In genomic region chr2:131527131-131528001, GRCh38 we compare ENCODE assay signal across 8 cellular contexts. TPM values are rescaled to one million over a fixed set of nuclear protein-coding genes. Genes with fewer than 3 reads are reported as not detected.
A peak's percentile ranks its signal among the peaks of the same experiment; 100 is the strongest.
DNase-seq lines count a peak whose midpoint lies in the region; ATAC-seq and TF ChIP-seq lines count a peak whose summit lies in the region.
"Not testable (repeated sequence)": the region's sequence is repeated elsewhere in the genome, so short reads cannot be mapped to it uniquely, and the experiment has no call there.

TSS of gene CCDC74A (plus strand) at chr2:131527888. CDS start at chr2:131527971, 83 bp downstream.

- H2AK9ac ChIP-seq in IMR-90 (replicated peaks; ENCODE audit: low read depth, low read length, poor library complexity) = not testable (repeated sequence)

- H2AFZ ChIP-seq in IMR-90 (replicated peaks; ENCODE audit: low read length, poor library complexity) = peak within 1 kb of the TSS; percentile 61
- H2AFZ ChIP-seq in PC-9 = 0 out of 2 replicates have a peak within 1 kb of the TSS, but pooled peaks have one; percentile 66

- not testable (repeated sequence) for H3K9me1 ChIP-seq in IMR-90 (ENCODE audit: insufficient read depth, low read length)

- H2BK20ac ChIP-seq in IMR-90 (ENCODE audit: low read depth, low read length) = not testable (repeated sequence)

- H3K9ac ChIP-seq in IMR-90 (ENCODE audit: low read depth, low read length); mucosa of rectum (ENCODE audit: low read depth in 1 of 2, low read length in 2 of 2): not testable (repeated sequence)

- H3K4me2 ChIP-seq in IMR-90 (ENCODE audit: low read depth, low read length) (peak within 1 kb of the TSS; percentile 61), PC-9 (peak within 1 kb of the TSS; percentile 61)

- H2AK5ac ChIP-seq in IMR-90 (ENCODE audit: low read depth, low read length) = not testable (repeated sequence)

- not testable (repeated sequence) for TF ChIP-seq POLR2A in IMR-90 (IDR thresholded peaks at IDR 0.05; ENCODE audit: low read depth, low read length)

- H3K14ac ChIP-seq in IMR-90 (replicated peaks; ENCODE audit: low read depth, low read length) = peak within 1 kb of the TSS; percentile 59; the same call in 1 of the 2 replicates

- not testable (repeated sequence) for H4K91ac ChIP-seq in IMR-90 (ENCODE audit: insufficient read depth, low read depth, low read length)

- not testable (repeated sequence) for H3F3A ChIP-seq in PC-9 (ENCODE audit: insufficient read depth, low read depth)

- H2BK15ac ChIP-seq in IMR-90 (ENCODE audit: low read depth, low read length) = not testable (repeated sequence)

- dilution Hi-C loops in IMR-90 (cut with HindIII; ENCODE audit: low sequenced_read_pairs, unreplicated experiment) = not testable (repeated sequence)

- WGBS in IMR-90 (ENCODE audit: extremely low coverage in 2 of 2, insufficient read length in 1 of 2), 2 experiments = 75% methylated on average over 4 of the region's 47 CpGs; no CpG with 5 or more reads in 1 of the 2 experiments

- not testable (repeated sequence) for H3K9me2 ChIP-seq in PC-9 (ENCODE audit: insufficient read depth)

- H3K79me1 ChIP-seq in IMR-90 (ENCODE audit: low read depth in 1 of 2, low read length in 2 of 2) = not testable (repeated sequence)

- POLR2A ChIA-PET in IMR-90 (lab: Charles Lee; ENCODE audit: unreplicated experiment) = interaction anchor here (0.7 kb wide), 1 partner anchor 412 kb away, joined by 3 read pairs; no protein-coding TSS in a partner anchor
- POLR2A ChIA-PET in PC-9 (lab: Charles Lee; ENCODE audit: unreplicated experiment) = not testable (repeated sequence)

- H4K5ac ChIP-seq in IMR-90 (ENCODE audit: low read depth, low read length) = not testable (repeated sequence)

- not testable (repeated sequence) for H3K36me3 ChIP-seq in IMR-90 (ENCODE audit: control insufficient read depth, insufficient read depth, low read length); PC-9 (ENCODE audit: low read depth); mucosa of rectum (ENCODE audit: control insufficient read depth in 2 of 2, insufficient read depth in 2 of 2, low read length in 2 of 2)

- ATAC-seq in GM21825 (IDR thresholded peaks at IDR 0.05; ENCODE audit: unreplicated experiment) (peak; percentile 94), IMR-90 (ENCODE audit: low read depth) (peak; percentile 89)

- BruUV-seq in IMR-90 (replicated peaks; lab: Mats Ljungman, UMichigan); PC-9 (replicated peaks; lab: Mats Ljungman, UMichigan): not testable (repeated sequence)

- not testable (repeated sequence) for H3K23ac ChIP-seq in IMR-90 (ENCODE audit: low read depth, low read length)

- H2BK5ac ChIP-seq in IMR-90 (ENCODE audit: low read depth, low read length, poor library complexity, severe bottlenecking) = not testable (repeated sequence)

- CTCF ChIA-PET in IMR-90 (lab: Yijun Ruan, JAX) = interaction anchor here (0.7 kb wide), 2 partner anchors 24 to 384 kb away, joined by 3 to 4 read pairs; no protein-coding TSS in a partner anchor
- CTCF ChIA-PET in PC-9 (lab: Charles Lee) = not testable (repeated sequence)

- DNase-seq in DMS153 (lab: John Stamatoyannopoulos, UW) (peak; percentile 47), IMR-90 (peak; percentile 20), PC-9 (peak in 1 of 2 experiments; percentile 82), activated T-cell treated with anti-CD3 and anti-CD28 coated beads for 1 hour (ENCODE audit: low read depth) (peak; percentile 72), epithelial cell of esophagus (ENCODE audit: low read depth) (peak; percentile 56)
- DNase-seq in stimulated activated CD8-positive, alpha-beta memory T cell treated with anti-CD3 and anti-CD28 coated beads, Interleukin-2, amount 100 ng/mL, for 1 hour (ENCODE audit: low read depth in 2 of 2) = peak; percentile 57 to 65

- H4K8ac ChIP-seq in IMR-90 (ENCODE audit: low read depth in 2 of 2, low read length in 2 of 2) = peak within 1 kb of the TSS in 1 of 2 experiments; percentile 83; a peak in 1 of 4 replicates

- intact Hi-C loops in IMR-90 (cut with micrococcal nuclease); PC-9 (cut with micrococcal nuclease; ENCODE audit: unreplicated experiment): not testable (repeated sequence)

- not testable (repeated sequence) for H4K20me1 ChIP-seq in IMR-90 (ENCODE audit: insufficient read depth, low read length); PC-9 (ENCODE audit: insufficient read depth)

- not testable (repeated sequence) for H3K56ac ChIP-seq in IMR-90 (ENCODE audit: extremely low read depth, insufficient read depth, low read length)

- TF ChIP-seq RAD21 in IMR-90 (IDR thresholded peaks at IDR 0.05; ENCODE audit: low read length) = not testable (repeated sequence)

- in situ Hi-C loops in IMR-90 (cut with MboI; ENCODE audit: low sequenced_read_pairs) = not testable (repeated sequence)

- H3K4me3 ChIP-seq in IMR-90 (ENCODE audit: insufficient read depth, low read depth, low read length) (peak within 1 kb of the TSS; percentile 26), PC-9 (peak within 1 kb of the TSS; percentile 14; the same call in 1 of the 2 replicates), epithelial cell of esophagus (ENCODE audit: low read length) (peak within 1 kb of the TSS; percentile 16), mucosa of rectum (ENCODE audit: low read length in 2 of 2) (peak within 1 kb of the TSS; percentile 43 to 50)

- H3K4ac ChIP-seq in IMR-90 (ENCODE audit: low read depth, low read length) = not testable (repeated sequence)

- not testable (repeated sequence) for H2BK120ac ChIP-seq in IMR-90 (ENCODE audit: low read depth, low read length)

- H3K18ac ChIP-seq in IMR-90 (ENCODE audit: low read depth, low read length) = not testable (repeated sequence)

- not testable (repeated sequence) for H3K4me1 ChIP-seq in IMR-90 (ENCODE audit: control insufficient read depth, insufficient read depth, low read length); PC-9 (replicated peaks; ENCODE audit: insufficient read depth); mucosa of rectum (ENCODE audit: control insufficient read depth in 2 of 2, insufficient read depth in 2 of 2, low read length in 2 of 2)

- H3K9me3 ChIP-seq in IMR-90 (ENCODE audit: control insufficient read depth, insufficient read depth, low read length); PC-9 (ENCODE audit: insufficient read depth, low read depth); mucosa of rectum (ENCODE audit: control insufficient read depth in 2 of 2, low read length in 2 of 2): not testable (repeated sequence)

- not testable (repeated sequence) for TF ChIP-seq CTCF in IMR-90 (conservative IDR thresholded peaks at IDR 0.05; ENCODE audit: low read depth, low read length); PC-9 (conservative IDR thresholded peaks at IDR 0.05); epithelial cell of esophagus (IDR thresholded peaks at IDR 0.05; ENCODE audit: insufficient read depth, low read depth, low read length, missing control alignments)

- not testable (repeated sequence) for H3K79me2 ChIP-seq in PC-9 (ENCODE audit: low read depth)

- not testable (repeated sequence) for H3K27me3 ChIP-seq in IMR-90 (ENCODE audit: control insufficient read depth, insufficient read depth, low read length); PC-9 (ENCODE audit: insufficient read depth, low read depth); mucosa of rectum (ENCODE audit: control insufficient read depth in 2 of 2, insufficient read depth in 2 of 2, low read length in 2 of 2)

- not testable (repeated sequence) for H3K27ac ChIP-seq in IMR-90 (ENCODE audit: insufficient read depth, low read length); PC-9; mucosa of rectum (ENCODE audit: low read depth in 2 of 2, low read length in 2 of 2)

RNA-seq across cellular contexts. Expression of gene CCDC74A, which starts in this region (rescaled TPM):
- total RNA-seq in IMR-90 (2012; rRNA removed) (3.1 and 3.8 TPM in 2 replicates), PC-9 (2021) (3.4 and 4.0 TPM in 2 replicates)
- 11.9 and 13.5 TPM in 2 replicates for polyA plus RNA-seq in IMR-90 (2012; rRNA removed)
- polyA plus RNA-seq in IMR-90 (2012; cell fraction: cytosol; rRNA removed) = 5.8 and 9.6 TPM in 2 replicates
- 62.7 and 89.4 TPM in 2 replicates for polyA plus RNA-seq in IMR-90 (2012; cell fraction: nucleus; rRNA removed; ENCODE audit: low replicate concordance)
